In genomic region chr21:39750670-39751069, GRCh38 we compare ENCODE assay signal across 30 cellular contexts. TPM values are rescaled to one million over a fixed set of nuclear protein-coding genes. Genes with fewer than 3 reads are reported as not detected.
"Had no signal": no experiment of that assay in that cellular context is flagged by ENCODE, and none has a peak within 500 bp of the region (broad histone marks: within the 10 kb centered on the region; RNA-seq: fewer than 3 reads in every experiment).

No MANE protein-coding gene starts in this region.

- H3K27me3 ChIP-seq: neural progenitor cell, neutrophil, pancreas, right lobe of liver, sigmoid colon, stomach, thyroid gland, tibial nerve, upper lobe of right lung, uterus had no signal

- H3K27ac Mint-ChIP-seq: naive thymus-derived CD4-positive, alpha-beta T cell; natural killer cell; nephron; neural progenitor cell; stimulated activated effector memory CD8-positive, alpha-beta T cell treated with anti-CD3 and anti-CD28 coated beads, Interleukin-12 subunit alpha, Interleukin-12 subunit beta, amount 100 ng/mL, for 72 hours; stimulated activated naive B cell treated with anti-CD40 and anti-IgM and Interleukin-4, amounts not matched to agents 10 μg/mL and 1 μg/mL and 100 μg/mL, for 72 hours; stimulated activated naive CD8-positive, alpha-beta T cell treated with anti-CD3 and anti-CD28 coated beads, Interleukin-15, Interleukin-2, amounts not matched to agents 100 ng/mL and 50 ng/mL, for 24 hours; type B pancreatic cell had no signal

- H3K27me3 Mint-ChIP-seq: naive thymus-derived CD4-positive, alpha-beta T cell; stimulated activated naive B cell treated with anti-CD40 and anti-IgM and Interleukin-4, amounts not matched to agents 10 μg/mL and 1 μg/mL and 100 μg/mL, for 72 hours; stimulated activated naive CD8-positive, alpha-beta T cell treated with anti-CD3 and anti-CD28 coated beads, Interleukin-15, Interleukin-2, amounts not matched to agents 100 ng/mL and 50 ng/mL, for 24 hours; type B pancreatic cell had no signal

- H3K36me3 Mint-ChIP-seq: naive thymus-derived CD4-positive, alpha-beta T cell; natural killer cell; neural progenitor cell; stimulated activated effector memory CD8-positive, alpha-beta T cell treated with anti-CD3 and anti-CD28 coated beads, Interleukin-12 subunit alpha, Interleukin-12 subunit beta, amount 100 ng/mL, for 72 hours; stimulated activated naive B cell treated with anti-CD40 and anti-IgM and Interleukin-4, amounts not matched to agents 10 μg/mL and 1 μg/mL and 100 μg/mL, for 72 hours had no signal

- H3K27ac ChIP-seq: neural progenitor cell, neutrophil, pancreas, prostate gland, right lobe of liver, sigmoid colon, stomach, thoracic aorta, thyroid gland, tibial nerve, upper lobe of right lung, uterus had no signal

- H3K9ac ChIP-seq: neural progenitor cell had no signal

- H3K36me3 ChIP-seq: neural progenitor cell, neutrophil, pancreas, prostate gland, right lobe of liver, sigmoid colon, stomach, thoracic aorta, thyroid gland, tibial nerve, upper lobe of right lung, uterus had no signal

- H3K4me2 ChIP-seq: neural progenitor cell had no signal

- H3K9me3 ChIP-seq: neutrophil, pancreas, prostate gland, right lobe of liver, thyroid gland, upper lobe of right lung, uterus had no signal

- H2AFZ ChIP-seq: neural progenitor cell had no signal

- DNase-seq: naive thymus-derived CD4-positive, alpha-beta T cell; natural killer cell; nucleus accumbens; pancreas; retina; right cardiac atrium; right lobe of liver; sigmoid colon; stimulated activated CD4-positive, alpha-beta T cell treated with anti-CD3 and anti-CD28 coated beads, Interleukin-15, amount 100 ng/mL, for 24 hours; stimulated activated CD4-positive, alpha-beta T cell treated with anti-CD3 and anti-CD28 coated beads, Interleukin-2, amount 100 ng/mL, for 24 hours; stimulated activated CD4-positive, alpha-beta T cell treated with anti-CD3 and anti-CD28 coated beads, Interleukin-2, amount 100 ng/mL, for 48 hours; stimulated activated CD4-positive, alpha-beta T cell treated with anti-CD3 and anti-CD28 coated beads, Interleukin-4, amount 100 ng/mL, for 24 hours; stimulated activated naive B cell treated with anti-CD40 and anti-IgM and Interleukin-4, amounts not matched to agents 10 μg/mL and 1 μg/mL and 100 μg/mL, for 72 hours; stimulated activated naive CD4-positive, alpha-beta T cell treated with Interleukin-2 at 50 U/mL for 16 hours; stomach; thyroid gland; upper lobe of right lung; uterus had no signal

- H3K4me1 Mint-ChIP-seq: natural killer cell; nephron; neural progenitor cell; stimulated activated effector memory CD8-positive, alpha-beta T cell treated with anti-CD3 and anti-CD28 coated beads, Interleukin-12 subunit alpha, Interleukin-12 subunit beta, amount 100 ng/mL, for 72 hours; stimulated activated naive B cell treated with anti-CD40 and anti-IgM and Interleukin-4, amounts not matched to agents 10 μg/mL and 1 μg/mL and 100 μg/mL, for 72 hours had no signal

- H3K4me3 ChIP-seq: neural progenitor cell, pancreas, prostate gland, right lobe of liver, sigmoid colon, stomach, thoracic aorta, thyroid gland, tibial nerve, upper lobe of right lung, uterus had no signal

- H3K4me3 Mint-ChIP-seq: naive thymus-derived CD4-positive, alpha-beta T cell; natural killer cell; nephron; neural progenitor cell; stimulated activated effector memory CD8-positive, alpha-beta T cell treated with anti-CD3 and anti-CD28 coated beads, Interleukin-12 subunit alpha, Interleukin-12 subunit beta, amount 100 ng/mL, for 72 hours; stimulated activated naive B cell treated with anti-CD40 and anti-IgM and Interleukin-4, amounts not matched to agents 10 μg/mL and 1 μg/mL and 100 μg/mL, for 72 hours; stimulated activated naive CD8-positive, alpha-beta T cell treated with anti-CD3 and anti-CD28 coated beads, Interleukin-15, Interleukin-2, amounts not matched to agents 100 ng/mL and 50 ng/mL, for 24 hours; type B pancreatic cell had no signal

- H3K4me1 ChIP-seq: neural progenitor cell, pancreas, prostate gland, right lobe of liver, sigmoid colon, stomach, thyroid gland, tibial nerve, upper lobe of right lung, uterus had no signal

- H3K9me3 Mint-ChIP-seq: natural killer cell; stimulated activated effector memory CD8-positive, alpha-beta T cell treated with anti-CD3 and anti-CD28 coated beads, Interleukin-12 subunit alpha, Interleukin-12 subunit beta, amount 100 ng/mL, for 72 hours had no signal

RNA-seq across cellular contexts. Expression of gene IGSF5, which starts 5.7 kb away (rescaled TPM):
- total RNA-seq: naive thymus-derived CD4-positive, alpha-beta T cell; natural killer cell; omental fat pad; osteocyte; pulmonary artery endothelial cell; right lobe of liver; stomach; thoracic aorta; tibial nerve; upper lobe of right lung had no signal
- polyA plus RNA-seq: naive thymus-derived CD4-positive, alpha-beta T cell had no signal
